ENCODE assay signal across 1 cellular context in the genomic region with DNA sequence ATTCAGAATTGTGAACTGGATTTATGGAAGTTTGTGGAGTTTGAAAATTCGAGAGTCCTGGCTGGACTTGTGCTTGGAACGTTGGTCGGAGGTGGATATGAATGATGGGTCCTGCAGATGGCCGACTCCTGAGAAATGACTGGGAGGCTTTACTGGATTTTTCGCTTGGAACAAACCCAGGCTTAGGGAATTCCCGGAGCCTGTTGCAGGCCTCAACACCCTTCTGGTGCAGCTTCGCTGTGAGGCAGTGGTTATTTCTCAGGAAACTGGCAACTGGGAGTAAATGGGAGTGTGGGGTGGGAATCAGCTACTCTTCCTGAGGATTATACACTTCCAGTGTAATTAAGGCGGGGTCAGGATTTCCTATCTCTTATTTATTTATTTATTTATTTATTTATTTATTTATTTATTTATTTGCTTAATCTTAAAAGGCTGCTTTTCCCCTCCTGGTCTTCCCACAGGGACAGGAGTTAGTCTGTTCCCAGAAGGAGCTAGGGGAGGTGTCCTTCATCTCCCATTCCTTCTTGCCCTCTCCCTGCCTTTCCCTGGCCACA.
TF ChIP-seq lines count a peak whose summit lies in the region.

No MANE protein-coding gene starts in this region.

TF ChIP-seq in HEK293, 187 proteins besides CTCF, POLR2A, EP300 and RAD21 (continued from another document):
- TF ChIP-seq ZNF426 (tag by site-specific recombination; IDR thresholded peaks at IDR 0.05) (peak; percentile 73), ZNF394 (tag by site-specific recombination; IDR thresholded peaks at IDR 0.05; ENCODE audit: borderline replicate concordance) (peak; percentile 86), ZNF530 (tag by site-specific recombination; IDR thresholded peaks at IDR 0.05; ENCODE audit: low read depth) (no peak), ZNF2 (tag by site-specific recombination; IDR thresholded peaks at IDR 0.05) (no peak), MYNN (tag by site-specific recombination; IDR thresholded peaks at IDR 0.05; ENCODE audit: borderline replicate concordance) (no peak), WT1 (tag by site-specific recombination; IDR thresholded peaks at IDR 0.05) (no peak), ZNF560 (tag by site-specific recombination; IDR thresholded peaks at IDR 0.05; ENCODE audit: borderline replicate concordance) (no peak), ZNF623 (tag by site-specific recombination; IDR thresholded peaks at IDR 0.05) (peak; percentile 55), ZFHX2 (tag by site-specific recombination; conservative IDR thresholded peaks at IDR 0.05) (no peak), ZNF112 (tag by site-specific recombination; IDR thresholded peaks at IDR 0.05) (no peak), ZNF514 (tag by site-specific recombination; IDR thresholded peaks at IDR 0.05) (0 out of 2 replicates have a peak, but pooled peaks have one; percentile 12), ZBTB8A (tag by site-specific recombination; IDR thresholded peaks at IDR 0.05) (peak; percentile 60), ZFP41 (tag by site-specific recombination; IDR thresholded peaks at IDR 0.05; ENCODE audit: borderline replicate concordance) (no peak), ZNF548 (tag by site-specific recombination; IDR thresholded peaks at IDR 0.05) (no peak), SALL2 (tag by site-specific recombination; IDR thresholded peaks at IDR 0.05; ENCODE audit: borderline replicate concordance) (no peak), SP2 (tag by site-specific recombination; IDR thresholded peaks at IDR 0.05) (no peak), ZNF791 (tag by site-specific recombination; IDR thresholded peaks at IDR 0.05) (no peak), ZXDB (tag by site-specific recombination; IDR thresholded peaks at IDR 0.05) (0 out of 2 replicates have a peak, but pooled peaks have one; percentile 38), ZNF654 (tag by site-specific recombination; IDR thresholded peaks at IDR 0.05; ENCODE audit: low read depth) (peak; percentile 37), ZNF600 (tag by site-specific recombination; IDR thresholded peaks at IDR 0.05) (no peak)
- TF ChIP-seq, protein P1, sequence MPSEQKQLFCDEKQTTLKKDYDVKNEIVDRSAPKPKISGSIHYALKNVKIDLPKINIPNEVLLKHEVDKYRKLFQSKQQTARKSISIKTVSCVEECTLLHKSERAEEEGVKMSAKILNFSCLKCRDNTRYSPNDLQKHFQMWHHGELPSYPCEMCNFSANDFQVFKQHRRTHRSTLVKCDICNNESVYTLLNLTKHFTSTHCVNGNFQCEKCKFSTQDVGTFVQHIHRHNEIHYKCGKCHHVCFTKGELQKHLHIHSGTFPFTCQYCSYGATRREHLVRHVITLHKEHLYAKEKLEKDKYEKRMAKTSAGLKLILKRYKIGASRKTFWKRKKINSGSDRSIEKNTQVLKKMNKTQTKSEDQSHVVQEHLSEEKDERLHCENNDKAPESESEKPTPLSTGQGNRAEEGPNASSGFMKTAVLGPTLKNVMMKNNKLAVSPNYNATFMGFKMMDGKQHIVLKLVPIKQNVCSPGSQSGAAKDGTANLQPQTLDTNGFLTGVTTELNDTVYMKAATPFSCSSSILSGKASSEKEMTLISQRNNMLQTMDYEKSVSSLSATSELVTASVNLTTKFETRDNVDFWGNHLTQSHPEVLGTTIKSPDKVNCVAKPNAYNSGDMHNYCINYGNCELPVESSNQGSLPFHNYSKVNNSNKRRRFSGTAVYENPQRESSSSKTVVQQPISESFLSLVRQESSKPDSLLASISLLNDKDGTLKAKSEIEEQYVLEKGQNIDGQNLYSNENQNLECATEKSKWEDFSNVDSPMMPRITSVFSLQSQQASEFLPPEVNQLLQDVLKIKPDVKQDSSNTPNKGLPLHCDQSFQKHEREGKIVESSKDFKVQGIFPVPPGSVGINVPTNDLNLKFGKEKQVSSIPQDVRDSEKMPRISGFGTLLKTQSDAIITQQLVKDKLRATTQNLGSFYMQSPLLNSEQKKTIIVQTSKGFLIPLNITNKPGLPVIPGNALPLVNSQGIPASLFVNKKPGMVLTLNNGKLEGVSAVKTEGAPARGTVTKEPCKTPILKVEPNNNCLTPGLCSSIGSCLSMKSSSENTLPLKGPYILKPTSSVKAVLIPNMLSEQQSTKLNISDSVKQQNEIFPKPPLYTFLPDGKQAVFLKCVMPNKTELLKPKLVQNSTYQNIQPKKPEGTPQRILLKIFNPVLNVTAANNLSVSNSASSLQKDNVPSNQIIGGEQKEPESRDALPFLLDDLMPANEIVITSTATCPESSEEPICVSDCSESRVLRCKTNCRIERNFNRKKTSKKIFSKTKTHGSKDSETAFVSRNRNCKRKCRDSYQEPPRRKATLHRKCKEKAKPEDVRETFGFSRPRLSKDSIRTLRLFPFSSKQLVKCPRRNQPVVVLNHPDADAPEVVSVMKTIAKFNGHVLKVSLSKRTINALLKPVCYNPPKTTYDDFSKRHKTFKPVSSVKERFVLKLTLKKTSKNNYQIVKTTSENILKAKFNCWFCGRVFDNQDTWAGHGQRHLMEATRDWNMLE (tag by site-specific recombination; conservative IDR thresholded peaks at IDR 0.05; ENCODE audit: low read depth): peak; percentile 78
- TF ChIP-seq, protein P2, sequence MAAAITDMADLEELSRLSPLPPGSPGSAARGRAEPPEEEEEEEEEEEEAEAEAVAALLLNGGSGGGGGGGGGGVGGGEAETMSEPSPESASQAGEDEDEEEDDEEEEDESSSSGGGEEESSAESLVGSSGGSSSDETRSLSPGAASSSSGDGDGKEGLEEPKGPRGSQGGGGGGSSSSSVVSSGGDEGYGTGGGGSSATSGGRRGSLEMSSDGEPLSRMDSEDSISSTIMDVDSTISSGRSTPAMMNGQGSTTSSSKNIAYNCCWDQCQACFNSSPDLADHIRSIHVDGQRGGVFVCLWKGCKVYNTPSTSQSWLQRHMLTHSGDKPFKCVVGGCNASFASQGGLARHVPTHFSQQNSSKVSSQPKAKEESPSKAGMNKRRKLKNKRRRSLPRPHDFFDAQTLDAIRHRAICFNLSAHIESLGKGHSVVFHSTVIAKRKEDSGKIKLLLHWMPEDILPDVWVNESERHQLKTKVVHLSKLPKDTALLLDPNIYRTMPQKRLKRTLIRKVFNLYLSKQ (tag by site-specific recombination; IDR thresholded peaks at IDR 0.05; ENCODE audit: borderline replicate concordance): no peak
- TF ChIP-seq, protein P3, sequence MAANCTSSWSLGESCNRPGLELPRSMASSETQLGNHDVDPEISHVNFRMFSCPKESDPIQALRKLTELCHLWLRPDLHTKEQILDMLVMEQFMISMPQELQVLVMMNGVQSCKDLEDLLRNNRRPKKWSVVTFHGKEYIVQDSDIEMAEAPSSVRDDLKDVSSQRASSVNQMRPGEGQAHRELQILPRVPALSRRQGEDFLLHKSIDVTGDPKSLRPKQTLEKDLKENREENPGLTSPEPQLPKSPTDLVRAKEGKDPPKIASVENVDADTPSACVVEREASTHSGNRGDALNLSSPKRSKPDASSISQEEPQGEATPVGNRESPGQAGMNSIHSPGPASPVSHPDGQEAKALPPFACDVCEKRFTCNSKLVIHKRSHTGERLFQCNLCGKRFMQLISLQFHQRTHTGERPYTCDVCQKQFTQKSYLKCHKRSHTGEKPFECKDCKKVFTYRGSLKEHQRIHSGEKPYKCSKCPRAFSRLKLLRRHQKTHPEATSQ (tag by site-specific recombination; IDR thresholded peaks at IDR 0.05): no peak
- TF ChIP-seq, protein P4, sequence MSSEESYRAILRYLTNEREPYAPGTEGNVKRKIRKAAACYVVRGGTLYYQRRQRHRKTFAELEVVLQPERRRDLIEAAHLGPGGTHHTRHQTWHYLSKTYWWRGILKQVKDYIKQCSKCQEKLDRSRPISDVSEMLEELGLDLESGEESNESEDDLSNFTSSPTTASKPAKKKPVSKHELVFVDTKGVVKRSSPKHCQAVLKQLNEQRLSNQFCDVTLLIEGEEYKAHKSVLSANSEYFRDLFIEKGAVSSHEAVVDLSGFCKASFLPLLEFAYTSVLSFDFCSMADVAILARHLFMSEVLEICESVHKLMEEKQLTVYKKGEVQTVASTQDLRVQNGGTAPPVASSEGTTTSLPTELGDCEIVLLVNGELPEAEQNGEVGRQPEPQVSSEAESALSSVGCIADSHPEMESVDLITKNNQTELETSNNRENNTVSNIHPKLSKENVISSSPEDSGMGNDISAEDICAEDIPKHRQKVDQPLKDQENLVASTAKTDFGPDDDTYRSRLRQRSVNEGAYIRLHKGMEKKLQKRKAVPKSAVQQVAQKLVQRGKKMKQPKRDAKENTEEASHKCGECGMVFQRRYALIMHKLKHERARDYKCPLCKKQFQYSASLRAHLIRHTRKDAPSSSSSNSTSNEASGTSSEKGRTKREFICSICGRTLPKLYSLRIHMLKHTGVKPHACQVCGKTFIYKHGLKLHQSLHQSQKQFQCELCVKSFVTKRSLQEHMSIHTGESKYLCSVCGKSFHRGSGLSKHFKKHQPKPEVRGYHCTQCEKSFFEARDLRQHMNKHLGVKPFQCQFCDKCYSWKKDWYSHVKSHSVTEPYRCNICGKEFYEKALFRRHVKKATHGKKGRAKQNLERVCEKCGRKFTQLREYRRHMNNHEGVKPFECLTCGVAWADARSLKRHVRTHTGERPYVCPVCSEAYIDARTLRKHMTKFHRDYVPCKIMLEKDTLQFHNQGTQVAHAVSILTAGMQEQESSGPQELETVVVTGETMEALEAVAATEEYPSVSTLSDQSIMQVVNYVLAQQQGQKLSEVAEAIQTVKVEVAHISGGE (tag by site-specific recombination; conservative IDR thresholded peaks at IDR 0.05; ENCODE audit: low read depth): peak; percentile 48; the same call in 1 of the 2 replicates
- TF ChIP-seq, protein P5, sequence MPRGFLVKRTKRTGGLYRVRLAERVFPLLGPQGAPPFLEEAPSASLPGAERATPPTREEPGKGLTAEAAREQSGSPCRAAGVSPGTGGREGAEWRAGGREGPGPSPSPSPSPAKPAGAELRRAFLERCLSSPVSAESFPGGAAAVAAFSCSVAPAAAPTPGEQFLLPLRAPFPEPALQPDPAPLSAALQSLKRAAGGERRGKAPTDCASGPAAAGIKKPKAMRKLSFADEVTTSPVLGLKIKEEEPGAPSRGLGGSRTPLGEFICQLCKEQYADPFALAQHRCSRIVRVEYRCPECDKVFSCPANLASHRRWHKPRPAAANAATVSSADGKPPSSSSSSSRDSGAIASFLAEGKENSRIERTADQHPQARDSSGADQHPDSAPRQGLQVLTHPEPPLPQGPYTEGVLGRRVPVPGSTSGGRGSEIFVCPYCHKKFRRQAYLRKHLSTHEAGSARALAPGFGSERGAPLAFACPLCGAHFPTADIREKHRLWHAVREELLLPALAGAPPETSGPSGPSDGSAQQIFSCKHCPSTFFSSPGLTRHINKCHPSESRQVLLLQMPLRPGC (tag by site-specific recombination; IDR thresholded peaks at IDR 0.05): no peak
